ENCODE assay signal across 24 cellular contexts in the genomic region with DNA sequence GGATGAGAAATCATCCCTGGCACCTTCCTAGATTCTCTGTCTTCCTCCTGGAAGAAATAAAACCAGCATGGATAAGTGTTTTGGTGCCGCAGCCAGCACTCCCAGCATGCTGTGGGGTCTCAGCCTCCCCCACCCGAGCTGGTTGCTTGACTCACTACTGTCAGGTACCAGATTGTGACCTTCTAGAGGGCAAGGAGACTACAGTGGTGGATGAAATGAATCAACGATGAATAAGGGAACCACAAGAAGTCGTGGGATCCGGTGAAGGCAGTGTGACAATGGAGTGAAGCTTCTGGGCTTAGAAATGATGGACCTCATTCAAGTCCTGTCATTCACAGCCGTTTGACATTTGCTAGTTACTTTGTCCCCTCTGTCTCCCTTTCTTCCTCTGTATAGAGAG.
"Had no signal": no experiment of that assay in that cellular context is flagged by ENCODE, and none has a peak within 500 bp of the region (broad histone marks: within the 10 kb centered on the region; RNA-seq: fewer than 3 reads in every experiment).

No MANE protein-coding gene starts in this region.

- H3K27ac Mint-ChIP-seq: dendritic cell treated with granulocyte-macrophage colony-stimulating factor and Interleukin-4, amounts not matched to agents 40 ng/mL and 50 ng/mL, for 4 days; endodermal cell; mesothelial cell of epicardium; naive B cell; natural killer cell treated with Interleukin-12 subunit alpha and Interleukin-12 subunit beta and Interleukin-15 and Interleukin-18, amount 100 ng/mL, for 72 hours; neural progenitor cell; stimulated activated naive CD8-positive, alpha-beta T cell treated with anti-CD3 and anti-CD28 coated beads, Interleukin-15, Interleukin-2, amounts not matched to agents 100 ng/mL and 50 ng/mL, for 24 hours had no signal

- H3K36me3 ChIP-seq: colonic mucosa, gastroesophageal sphincter, heart left ventricle, neural progenitor cell, prostate gland, sigmoid colon, suprapubic skin, transverse colon, upper lobe of right lung, uterus had no signal

- H3K4me1 Mint-ChIP-seq: mesothelial cell of epicardium had no signal

- H3K9me3 Mint-ChIP-seq: endodermal cell; mesothelial cell of epicardium; natural killer cell treated with Interleukin-12 subunit alpha and Interleukin-12 subunit beta and Interleukin-15 and Interleukin-18, amount 100 ng/mL, for 72 hours; neural progenitor cell; stimulated activated naive CD8-positive, alpha-beta T cell treated with anti-CD3 and anti-CD28 coated beads, Interleukin-15, Interleukin-2, amounts not matched to agents 100 ng/mL and 50 ng/mL, for 24 hours had no signal

- H3K27ac ChIP-seq: colonic mucosa, epithelial cell of prostate, foreskin keratinocyte, gastroesophageal sphincter, hepatocyte, neural progenitor cell, prostate gland, sigmoid colon, suprapubic skin, transverse colon, upper lobe of right lung, uterus had no signal

- H3K4me3 ChIP-seq: colonic mucosa, gastroesophageal sphincter, heart left ventricle, hepatocyte, mucosa of descending colon, neural progenitor cell, prostate gland, sigmoid colon, suprapubic skin, transverse colon, upper lobe of right lung, uterus had no signal

- H3K36me3 Mint-ChIP-seq: mesothelial cell of epicardium; natural killer cell treated with Interleukin-12 subunit alpha and Interleukin-12 subunit beta and Interleukin-15 and Interleukin-18, amount 100 ng/mL, for 72 hours; neural progenitor cell had no signal

- H3K4me1 ChIP-seq: colonic mucosa, foreskin keratinocyte, gastroesophageal sphincter, prostate gland, sigmoid colon, suprapubic skin, transverse colon, upper lobe of right lung, uterus had no signal

- DNase-seq: colonic mucosa; effector CD8-positive, alpha-beta T cell; endodermal cell; foreskin keratinocyte; heart left ventricle; kidney; mesenchymal stem cell; mucosa of descending colon; naive B cell; right cardiac atrium; sigmoid colon; transverse colon; upper lobe of right lung; uterus had no signal

- H3K4me3 Mint-ChIP-seq: dendritic cell treated with granulocyte-macrophage colony-stimulating factor and Interleukin-4, amounts not matched to agents 40 ng/mL and 50 ng/mL, for 4 days; endodermal cell; mesothelial cell of epicardium; naive B cell; natural killer cell treated with Interleukin-12 subunit alpha and Interleukin-12 subunit beta and Interleukin-15 and Interleukin-18, amount 100 ng/mL, for 72 hours; neural progenitor cell; stimulated activated naive CD8-positive, alpha-beta T cell treated with anti-CD3 and anti-CD28 coated beads, Interleukin-15, Interleukin-2, amounts not matched to agents 100 ng/mL and 50 ng/mL, for 24 hours had no signal

- H3K9me3 ChIP-seq: colonic mucosa, gastroesophageal sphincter, heart left ventricle, mucosa of descending colon, prostate gland, sigmoid colon, suprapubic skin, transverse colon, upper lobe of right lung, uterus had no signal

- H3K27me3 ChIP-seq: colonic mucosa, heart left ventricle, neural progenitor cell, suprapubic skin, uterus had no signal
